In genomic region chr10:131857156-131858117, GRCh38 we compare ENCODE assay signal across 13 cellular contexts.
"Had no signal": no experiment of that assay in that cellular context is flagged by ENCODE, and none has a peak within 500 bp of the region (broad histone marks: within the 10 kb centered on the region; RNA-seq: fewer than 3 reads in every experiment).

No MANE protein-coding gene starts in this region.

- H3K27ac ChIP-seq: parathyroid adenoma had no signal

- H3K27ac Mint-ChIP-seq: activated naive CD8-positive, alpha-beta T cell treated with anti-CD3 and anti-CD28 coated beads, Interleukin-2, amount 10 ng/mL, durations not matched to agents 7 days and 5 days; memory B cell; stimulated activated effector memory CD8-positive, alpha-beta T cell treated with anti-CD3 and anti-CD28 coated beads, Interleukin-12 subunit alpha, Interleukin-12 subunit beta, amount 100 ng/mL, for 72 hours had no signal

- DNase-seq: activated gamma-delta T cell; activated naive CD8-positive, alpha-beta T cell treated with anti-CD3 and anti-CD28 coated beads, Interleukin-2, amount 10 ng/mL, durations not matched to agents 7 days and 5 days; anterior cingulate cortex; hypothalamus; left cardiac atrium; small intestine; trophoblast cell had no signal

- H3K36me3 Mint-ChIP-seq: activated naive CD8-positive, alpha-beta T cell treated with anti-CD3 and anti-CD28 coated beads, Interleukin-2, amount 10 ng/mL, durations not matched to agents 7 days and 5 days; memory B cell; stimulated activated effector memory CD8-positive, alpha-beta T cell treated with anti-CD3 and anti-CD28 coated beads, Interleukin-12 subunit alpha, Interleukin-12 subunit beta, amount 100 ng/mL, for 72 hours had no signal

- ATAC-seq: activated CD4-positive, CD25-positive, alpha-beta regulatory T cell treated with anti-CD3 and anti-CD28 coated beads, Interleukin-2, amount 50 U/mL, for 24 hours; esophagus mucosa; left cardiac atrium; stimulated activated effector memory CD8-positive, alpha-beta T cell treated with anti-CD3 and anti-CD28 coated beads, Interleukin-12 subunit alpha, Interleukin-12 subunit beta, amount 100 ng/mL, for 72 hours had no signal

- H3K9me3 Mint-ChIP-seq: activated naive CD8-positive, alpha-beta T cell treated with anti-CD3 and anti-CD28 coated beads, Interleukin-2, amount 10 ng/mL, durations not matched to agents 7 days and 5 days; memory B cell; stimulated activated effector memory CD8-positive, alpha-beta T cell treated with anti-CD3 and anti-CD28 coated beads, Interleukin-12 subunit alpha, Interleukin-12 subunit beta, amount 100 ng/mL, for 72 hours had no signal

- H3K4me1 Mint-ChIP-seq: activated naive CD8-positive, alpha-beta T cell treated with anti-CD3 and anti-CD28 coated beads, Interleukin-2, amount 10 ng/mL, durations not matched to agents 7 days and 5 days; memory B cell; neural crest cell; stimulated activated effector memory CD8-positive, alpha-beta T cell treated with anti-CD3 and anti-CD28 coated beads, Interleukin-12 subunit alpha, Interleukin-12 subunit beta, amount 100 ng/mL, for 72 hours had no signal

- H3K4me3 Mint-ChIP-seq: activated naive CD8-positive, alpha-beta T cell treated with anti-CD3 and anti-CD28 coated beads, Interleukin-2, amount 10 ng/mL, durations not matched to agents 7 days and 5 days; memory B cell; neural crest cell; stimulated activated effector memory CD8-positive, alpha-beta T cell treated with anti-CD3 and anti-CD28 coated beads, Interleukin-12 subunit alpha, Interleukin-12 subunit beta, amount 100 ng/mL, for 72 hours had no signal
